16 cellular contexts compared by ENCODE assay signal in genomic region chr9:79120533-79121315, GRCh38.
A peak's percentile ranks its signal among the peaks of the same experiment; 100 is the strongest.
DNase-seq lines count a peak whose midpoint lies in the region; ATAC-seq and TF ChIP-seq lines count a peak whose summit lies in the region.
"Had no signal": no experiment of that assay in that cellular context is flagged by ENCODE, and none has a peak within 500 bp of the region (broad histone marks: within the 10 kb centered on the region; RNA-seq: fewer than 3 reads in every experiment).

No MANE protein-coding gene starts in this region.

- DNase-seq in DMS153 treated with DMSO at 0.1 percent for 48 hours (lab: John Stamatoyannopoulos, UW; ENCODE audit: unreplicated experiment) (peak; percentile 49), NCI-H146 (lab: John Stamatoyannopoulos, UW) (peak; percentile 82), NCI-H748 treated with DMSO at 0.1 percent for 48 hours (lab: John Stamatoyannopoulos, UW) (peak; percentile 31), NCI-H82 (lab: John Stamatoyannopoulos, UW) (no peak), ovary (no peak), COLO829 (ENCODE audit: low spot score) (no peak)
- DNase-seq: activated CD4-positive, alpha-beta T cell treated with anti-CD3 and anti-CD28 coated beads, Interleukin-2, amount 50 U/mL, for 1 hour; aorta; lower lobe of right lung; NCI-H510A; SIG-M5; sigmoid colon had no signal

- ATAC-seq in esophagus mucosa, result peak; percentile 91
- ATAC-seq in HG03460 (IDR thresholded peaks at IDR 0.05; ENCODE audit: unreplicated experiment), result no peak
- ATAC-seq: lower lobe of right lung; stimulated activated effector memory CD8-positive, alpha-beta T cell treated with anti-CD3 and anti-CD28 coated beads, Interleukin-12 subunit alpha, Interleukin-12 subunit beta, amount 100 ng/mL, for 72 hours had no signal

- H3K36me3 ChIP-seq in ovary, result no peaks in the 10 kb centered on the region
- H3K36me3 ChIP-seq: lower lobe of right lung, sigmoid colon had no signal

- TF ChIP-seq CTCF in ovary (IDR thresholded peaks at IDR 0.05), result no peak

- intact Hi-C loops in ovary (cut with DNase I), result no loop called here

- no peaks in the 10 kb centered on the region for H3K4me1 ChIP-seq in ovary (ENCODE audit: insufficient read depth)
- H3K4me1 ChIP-seq: lower lobe of right lung, sigmoid colon had no signal

- 49 to 62% (median 58%) methylated on average over 4 of the region's 4 CpGs for WGBS in ovary, 3 donors

- H3K27me3 ChIP-seq in ovary, result no peaks in the 10 kb centered on the region
- H3K27me3 ChIP-seq: sigmoid colon had no signal

- H3K9me3 ChIP-seq in ovary, result no peaks in the 10 kb centered on the region
- H3K9me3 ChIP-seq: lower lobe of right lung, sigmoid colon had no signal

- no peak overlapping the region for H3K4me3 ChIP-seq in ovary
- H3K4me3 ChIP-seq: lower lobe of right lung, sigmoid colon had no signal

- H3K27ac ChIP-seq in ovary, result no peak overlapping the region
- H3K27ac ChIP-seq: C4-2B, lower lobe of right lung, sigmoid colon had no signal

- no peak for TF ChIP-seq EP300 in ovary (IDR thresholded peaks at IDR 0.05)

- no peak for TF ChIP-seq POLR2A in ovary (IDR thresholded peaks at IDR 0.05)

Comparison
In these comparisons a context has a peak if more than half of its experiments do, and no peak if none do; other contexts are left out.
1. DNase-seq: peak in DMS153 treated with DMSO at 0.1 percent for 48 hours (single experiment), NCI-H146 (single experiment) and NCI-H748 treated with DMSO at 0.1 percent for 48 hours (single experiment); none in NCI-H82 (single experiment), ovary (0 of 5) and COLO829 (single experiment).